10 cellular contexts compared by ENCODE assay signal in the genomic region with DNA sequence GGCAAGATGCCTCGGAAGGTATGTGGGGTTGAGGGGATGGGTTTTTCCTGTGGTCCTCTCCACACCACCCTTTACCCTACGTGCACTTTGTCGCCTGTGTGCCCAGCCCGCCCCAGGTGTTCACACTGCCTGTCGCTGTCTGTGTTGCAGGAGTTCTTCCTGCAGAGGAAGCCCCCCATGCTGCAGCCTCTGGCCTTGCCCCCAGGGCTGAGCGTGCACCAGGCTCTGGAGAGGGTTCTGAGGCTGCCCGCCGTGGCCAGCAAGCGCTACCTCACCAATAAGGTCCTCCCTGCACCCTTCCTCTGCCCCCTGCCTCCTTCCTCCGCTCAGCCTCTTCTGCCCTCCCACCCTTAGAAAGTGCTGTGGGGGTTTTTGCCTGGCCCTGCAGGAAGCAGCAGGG. TPM values are rescaled to one million over a fixed set of nuclear protein-coding genes. Genes with fewer than 3 reads are reported as not detected.
"Had no signal": no experiment of that assay in that cellular context is flagged by ENCODE, and none has a peak within 500 bp of the region (broad histone marks: within the 10 kb centered on the region; RNA-seq: fewer than 3 reads in every experiment).

No MANE protein-coding gene starts in this region.

- H3K4me3 ChIP-seq: GM23338 had no signal

- DNase-seq: H9, HCEC 1CT, KBM-7 had no signal

- H3K4me2 ChIP-seq: GM23338, KMS-11 had no signal

- H3K4me3 Mint-ChIP-seq: GM23338, H9, IgD-negative memory B cell had no signal

- H3K9ac ChIP-seq: KMS-11 had no signal

- H3K27me3 Mint-ChIP-seq: IgD-negative memory B cell had no signal

- H3K27ac ChIP-seq: KMS-11 had no signal

- H3K4me1 Mint-ChIP-seq: GM23338, H9, IgD-negative memory B cell had no signal

- H3K9me3 Mint-ChIP-seq: H9, IgD-negative memory B cell had no signal

- FAIRE-seq: H1, H54, HTR-8/SVneo had no signal

- H3K27ac Mint-ChIP-seq: GM23338 had no signal

- ATAC-seq: GM23338 had no signal

RNA-seq across cellular contexts. Expression of gene ARHGEF15, which starts 45.7 kb away (rescaled TPM):
- total RNA-seq: HT-29 had no signal
- polyA plus RNA-seq: IgD-negative memory B cell had no signal
